In the genomic region with DNA sequence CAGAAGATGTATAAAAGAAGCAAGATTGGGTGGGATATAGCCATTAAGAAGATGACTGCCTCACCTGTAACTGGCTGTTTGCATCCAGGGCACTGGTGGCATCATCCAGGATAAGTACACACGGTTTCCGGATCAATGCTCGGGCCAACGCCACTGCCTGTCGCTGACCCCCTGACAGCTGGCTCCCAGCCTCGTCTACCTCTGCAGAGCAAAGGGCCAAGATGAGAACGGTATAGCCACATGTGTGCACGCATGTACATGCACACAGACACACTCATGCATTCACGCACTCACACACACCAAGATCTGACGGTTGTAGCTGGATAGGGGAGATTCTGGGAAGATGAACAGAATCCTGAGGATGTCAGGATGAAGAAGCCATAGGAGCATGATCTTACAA, we compare ENCODE assay signal across 19 cellular contexts. TPM values are rescaled to one million over a fixed set of nuclear protein-coding genes. Genes with fewer than 3 reads are reported as not detected.
A peak's percentile ranks its signal among the peaks of the same experiment; 100 is the strongest.
DNase-seq lines count a peak whose midpoint lies in the region; ATAC-seq, FAIRE-seq and TF ChIP-seq lines count a peak whose summit lies in the region.
"Had no signal": no experiment of that assay in that cellular context is flagged by ENCODE, and none has a peak within 500 bp of the region (broad histone marks: within the 10 kb centered on the region; RNA-seq: fewer than 3 reads in every experiment).

No MANE protein-coding gene starts in this region.

- H3K36me3 Mint-ChIP-seq in T-helper 1 cell treated with Interleukin-12 subunit alpha and Interleukin-12 subunit beta and Interleukin-4 antibody, amounts not matched to agents 30 μg/mL and 1 μg/mL, for 36 hours (ENCODE audit: low read depth), result peaks cover 92% of the 10 kb centered on the region
- peaks cover 97% of the 10 kb centered on the region for H3K36me3 Mint-ChIP-seq in CD8-positive, alpha-beta T cell
- peaks cover 100% of the 10 kb centered on the region for H3K36me3 Mint-ChIP-seq in activated T-helper 17 cell treated with anti-CD3 and anti-CD28 coated beads, Interleukin-2, amount 50 U/mL, for 72 hours (ENCODE audit: low read depth)
- H3K36me3 Mint-ChIP-seq in naive thymus-derived CD8-positive, alpha-beta T cell, result peaks cover 58 to 89% (median 85%) of the 10 kb centered on the region in 3 donors

- no peak for TF ChIP-seq CTCF in CD8-positive, alpha-beta T cell (IDR thresholded peaks at IDR 0.05)
- no peak for TF ChIP-seq CTCF in kidney (IDR thresholded peaks at IDR 0.05; ENCODE audit: borderline replicate concordance, extremely low read depth, insufficient read depth)

- H3K9me3 ChIP-seq in CD8-positive, alpha-beta T cell (ENCODE audit: low read length), result no peaks in the 10 kb centered on the region
- H3K9me3 ChIP-seq in kidney (ENCODE audit: control insufficient read depth in 1 of 2, low read length in 2 of 2), result no peaks in the 10 kb centered on the region
- H3K9me3 ChIP-seq: testis had no signal

- no peaks in the 10 kb centered on the region for H3K9me3 Mint-ChIP-seq in T-helper 1 cell treated with Interleukin-12 subunit alpha and Interleukin-12 subunit beta and Interleukin-4 antibody, amounts not matched to agents 30 μg/mL and 1 μg/mL, for 36 hours
- H3K9me3 Mint-ChIP-seq in CD8-positive, alpha-beta T cell, result no peaks in the 10 kb centered on the region
- H3K9me3 Mint-ChIP-seq in activated T-helper 17 cell treated with anti-CD3 and anti-CD28 coated beads, Interleukin-2, amount 50 U/mL, for 72 hours, result peaks cover 3% of the 10 kb centered on the region
- no peaks in the 10 kb centered on the region for H3K9me3 Mint-ChIP-seq in naive thymus-derived CD8-positive, alpha-beta T cell

- no peaks in the 10 kb centered on the region for H3K27me3 Mint-ChIP-seq in T-helper 1 cell treated with Interleukin-12 subunit alpha and Interleukin-12 subunit beta and Interleukin-4 antibody, amounts not matched to agents 30 μg/mL and 1 μg/mL, for 36 hours (ENCODE audit: low read depth)
- H3K27me3 Mint-ChIP-seq in CD8-positive, alpha-beta T cell (ENCODE audit: low read depth), result no peaks in the 10 kb centered on the region
- no peaks in the 10 kb centered on the region for H3K27me3 Mint-ChIP-seq in activated T-helper 17 cell treated with anti-CD3 and anti-CD28 coated beads, Interleukin-2, amount 50 U/mL, for 72 hours
- no peaks in the 10 kb centered on the region for H3K27me3 Mint-ChIP-seq in naive thymus-derived CD8-positive, alpha-beta T cell

- CTCF ChIA-PET in CD8-positive, alpha-beta T cell (lab: Charles Lee), result interaction anchor here (1.1 to 11.2 kb wide), 5 partner anchors 7 to 167 kb away, joined by 3 to 320 read pairs (median 26); partner anchors contain the start of genes PSMB9, TAP1 and TAP2

- H3K9ac ChIP-seq in kidney (ENCODE audit: low read length in 2 of 2), result no peak overlapping the region
- H3K9ac ChIP-seq: GM23248 had no signal

- peak overlapping the region; percentile 65 for H3K4me3 Mint-ChIP-seq in T-helper 1 cell treated with Interleukin-12 subunit alpha and Interleukin-12 subunit beta and Interleukin-4 antibody, amounts not matched to agents 30 μg/mL and 1 μg/mL, for 36 hours
- H3K4me3 Mint-ChIP-seq in CD8-positive, alpha-beta T cell, result peak overlapping the region; percentile 59
- H3K4me3 Mint-ChIP-seq in activated T-helper 17 cell treated with anti-CD3 and anti-CD28 coated beads, Interleukin-2, amount 50 U/mL, for 72 hours, result peak overlapping the region; percentile 95
- peak overlapping the region; percentile 76 to 100 (median 98) for H3K4me3 Mint-ChIP-seq in naive thymus-derived CD8-positive, alpha-beta T cell

- no peak for FAIRE-seq in kidney (lab: Jason Lieb, UNC)

- intact Hi-C loops in CD8-positive, alpha-beta T cell (cut with DNase I, micrococcal nuclease), result loop anchor here in 1 of 2 experiments (10.0 kb wide), 1 partner anchor 568 kb away; the partner anchor contains the start of genes CUTA and PHF1
- intact Hi-C loops in kidney (cut with DNase I), result no loop called here

- H3K36me3 ChIP-seq in CD8-positive, alpha-beta T cell (ENCODE audit: insufficient read depth, low read length), result peaks cover 64% of the 10 kb centered on the region
- H3K36me3 ChIP-seq in kidney (ENCODE audit: control insufficient read depth in 1 of 2, insufficient read depth in 2 of 2, low read length in 2 of 2), result peaks cover 30 to 32% of the 10 kb centered on the region in 2 donors

- H3K27me3 ChIP-seq in CD8-positive, alpha-beta T cell (ENCODE audit: insufficient read depth, low read length), result no peaks in the 10 kb centered on the region
- H3K27me3 ChIP-seq: testis had no signal

- ATAC-seq in CD8-positive, alpha-beta T cell, result no peak
- ATAC-seq in activated T-helper 17 cell treated with anti-CD3 and anti-CD28 coated beads, Interleukin-2, amount 50 U/mL, for 72 hours (replicated peaks), result no peak
- ATAC-seq in naive thymus-derived CD8-positive, alpha-beta T cell, result no peak
- ATAC-seq: PC-3 had no signal

- peak overlapping the region; percentile 72 for H3K27ac Mint-ChIP-seq in T-helper 1 cell treated with Interleukin-12 subunit alpha and Interleukin-12 subunit beta and Interleukin-4 antibody, amounts not matched to agents 30 μg/mL and 1 μg/mL, for 36 hours
- H3K27ac Mint-ChIP-seq in CD8-positive, alpha-beta T cell, result peak overlapping the region; percentile 99
- peak overlapping the region; percentile 100 for H3K27ac Mint-ChIP-seq in activated T-helper 17 cell treated with anti-CD3 and anti-CD28 coated beads, Interleukin-2, amount 50 U/mL, for 72 hours
- peak overlapping the region; percentile 60 to 100 (median 100) for H3K27ac Mint-ChIP-seq in naive thymus-derived CD8-positive, alpha-beta T cell
- H3K27ac Mint-ChIP-seq: progenitor cell of endocrine pancreas had no signal

- no peak overlapping the region for H3K27ac ChIP-seq in CD8-positive, alpha-beta T cell (ENCODE audit: low read depth, low read length)
- H3K27ac ChIP-seq in kidney (ENCODE audit: low read depth in 2 of 2, low read length in 2 of 2), result no peak overlapping the region
- H3K27ac ChIP-seq: 22Rv1, GM23248, testis had no signal

- H3K4me1 Mint-ChIP-seq in T-helper 1 cell treated with Interleukin-12 subunit alpha and Interleukin-12 subunit beta and Interleukin-4 antibody, amounts not matched to agents 30 μg/mL and 1 μg/mL, for 36 hours (ENCODE audit: low read depth), result peaks cover 83% of the 10 kb centered on the region
- H3K4me1 Mint-ChIP-seq in CD8-positive, alpha-beta T cell (ENCODE audit: low read depth), result peaks cover 81% of the 10 kb centered on the region
- H3K4me1 Mint-ChIP-seq in activated T-helper 17 cell treated with anti-CD3 and anti-CD28 coated beads, Interleukin-2, amount 50 U/mL, for 72 hours, result peaks cover 46% of the 10 kb centered on the region
- peaks cover 55 to 88% (median 79%) of the 10 kb centered on the region in 4 donors for H3K4me1 Mint-ChIP-seq in naive thymus-derived CD8-positive, alpha-beta T cell

- no peak for DNase-seq in T-helper 1 cell
- no peak for DNase-seq in CD8-positive, alpha-beta T cell
- no peak for DNase-seq in naive thymus-derived CD8-positive, alpha-beta T cell
- no peak for DNase-seq in KG1 (lab: John Stamatoyannopoulos, UW)
- no peak for DNase-seq in stimulated activated CD4-positive, alpha-beta T cell treated with anti-CD3 and anti-CD28 coated beads, Interleukin-2, amount 100 ng/mL, for 48 hours
- no peak for DNase-seq in kidney
- DNase-seq: activated effector memory CD4-positive, alpha-beta T cell treated with Interleukin-2 at 50 U/mL for 16 hours; GM23248; NCI-H1436 treated with DMSO at 0.1 percent for 48 hours; NCI-H774; PC-3; stimulated activated CD4-positive, alpha-beta T cell treated with anti-CD3 and anti-CD28 coated beads, Interleukin-4, amount 100 ng/mL, for 24 hours; T-helper 9 cell; testis had no signal

- H3K4me1 ChIP-seq in CD8-positive, alpha-beta T cell (ENCODE audit: insufficient read depth, low read length), result peaks cover 76% of the 10 kb centered on the region
- peaks cover 0 to 15% of the 10 kb centered on the region in 2 donors for H3K4me1 ChIP-seq in kidney (ENCODE audit: control insufficient read depth in 1 of 2, insufficient read depth in 1 of 2, low read depth in 1 of 2, low read length in 2 of 2)

- POLR2A ChIA-PET in CD8-positive, alpha-beta T cell (lab: Charles Lee), result interaction anchor here (3.4 kb wide), 2 partner anchors 21 to 126 kb away, joined by 46 to 124 read pairs; no protein-coding TSS in a partner anchor
- POLR2A ChIA-PET in naive thymus-derived CD8-positive, alpha-beta T cell (lab: Charles Lee), result interaction anchor here (2.0 to 10.6 kb wide), 4 partner anchors 9 to 125 kb away, joined by 5 to 743 read pairs (median 250); partner anchors contain the start of genes BRD2, PSMB9 and TAP1

- peak overlapping the region; percentile 99 for H3K4me3 ChIP-seq in CD8-positive, alpha-beta T cell (ENCODE audit: low read depth, low read length)
- no peak overlapping the region for H3K4me3 ChIP-seq in kidney (ENCODE audit: low read length in 2 of 2)
- H3K4me3 ChIP-seq: GM23248, testis had no signal

RNA-seq across cellular contexts. Expression of gene PSMB8, which starts 3.2 kb away (rescaled TPM):
- 100 to 1,000 TPM; 108 to 117 TPM for total RNA-seq in CD8-positive, alpha-beta T cell
- total RNA-seq in activated T-helper 17 cell treated with anti-CD3 and anti-CD28 coated beads, Interleukin-2, amount 50 U/mL, for 72 hours, result 100 to 1,000 TPM; 286 to 344 TPM
- total RNA-seq in naive thymus-derived CD8-positive, alpha-beta T cell, result 100 to 1,000 TPM; 133 to 138 TPM
- 100 to 1,000 TPM; 350 to 386 (median 386) TPM for polyA plus RNA-seq in naive thymus-derived CD8-positive, alpha-beta T cell
- 79.6 TPM for total RNA-seq in kidney
- 90.6 TPM for polyA plus RNA-seq in kidney (ENCODE audit: insufficient read depth, low read depth, low replicate concordance)

RNA-seq across cellular contexts. Expression of gene TAP1, which starts 6.5 kb away (rescaled TPM):
- total RNA-seq in CD8-positive, alpha-beta T cell, result 10 to 100 TPM; 98.0 to 98.1 TPM
- total RNA-seq in activated T-helper 17 cell treated with anti-CD3 and anti-CD28 coated beads, Interleukin-2, amount 50 U/mL, for 72 hours, result 100 to 1,000 TPM; 302 to 387 TPM
- total RNA-seq in naive thymus-derived CD8-positive, alpha-beta T cell, result 100 to 1,000 TPM; 113 TPM
- 100 to 1,000 TPM; 197 to 283 (median 230) TPM for polyA plus RNA-seq in naive thymus-derived CD8-positive, alpha-beta T cell
- 45.4 TPM for total RNA-seq in kidney
- 32.1 TPM for polyA plus RNA-seq in kidney (ENCODE audit: insufficient read depth, low read depth, low replicate concordance)

RNA-seq across cellular contexts. Expression of gene PSMB9, which starts 7.0 kb away (rescaled TPM):
- 10 to 100 TPM; 32.9 to 34.7 TPM for total RNA-seq in CD8-positive, alpha-beta T cell
- 100 to 1,000 TPM; 203 to 215 TPM for total RNA-seq in activated T-helper 17 cell treated with anti-CD3 and anti-CD28 coated beads, Interleukin-2, amount 50 U/mL, for 72 hours
- total RNA-seq in naive thymus-derived CD8-positive, alpha-beta T cell, result 100 to 1,000 TPM; 102 to 104 TPM
- polyA plus RNA-seq in naive thymus-derived CD8-positive, alpha-beta T cell, result 100 to 1,000 TPM; 402 to 432 (median 424) TPM
- 56.6 TPM for total RNA-seq in kidney
- polyA plus RNA-seq in kidney (ENCODE audit: insufficient read depth, low read depth, low replicate concordance), result 52.8 TPM
- total RNA-seq: progenitor cell of endocrine pancreas had no signal

RNA-seq across cellular contexts. Expression of gene TAP2, which starts 8.5 kb away (rescaled TPM):
- 10 to 100 TPM; 88.9 to 91.0 TPM for total RNA-seq in CD8-positive, alpha-beta T cell
- 100 to 1,000 TPM in 1 of 2 donors, 10 to 100 TPM in 1; 94.0 to 169 TPM for total RNA-seq in activated T-helper 17 cell treated with anti-CD3 and anti-CD28 coated beads, Interleukin-2, amount 50 U/mL, for 72 hours
- total RNA-seq in naive thymus-derived CD8-positive, alpha-beta T cell, result 100 to 1,000 TPM in 1 of 2 experiments, 10 to 100 TPM in 1; 96.2 to 117 TPM
- 10 to 100 TPM; 24.2 to 36.6 (median 25.3) TPM for polyA plus RNA-seq in naive thymus-derived CD8-positive, alpha-beta T cell
- total RNA-seq in kidney, result 37.6 TPM
- 25.4 TPM for polyA plus RNA-seq in kidney (ENCODE audit: insufficient read depth, low read depth, low replicate concordance)

RNA-seq across cellular contexts. Expression of gene HLA-DOB, which starts 30.2 kb away (rescaled TPM):
- total RNA-seq in CD8-positive, alpha-beta T cell, result 10 to 100 TPM; 12.8 to 13.4 TPM
- total RNA-seq in activated T-helper 17 cell treated with anti-CD3 and anti-CD28 coated beads, Interleukin-2, amount 50 U/mL, for 72 hours, result 1 to 10 TPM; 2.8 to 4.2 TPM
- total RNA-seq in naive thymus-derived CD8-positive, alpha-beta T cell, result 1 to 10 TPM; 3.9 to 5.6 TPM
- under 1 TPM in 2 of 3 donors, not detected in 1; 0.43 to 0.75 TPM for polyA plus RNA-seq in naive thymus-derived CD8-positive, alpha-beta T cell
- total RNA-seq in kidney, result 6.1 TPM
- polyA plus RNA-seq in kidney (ENCODE audit: insufficient read depth, low read depth, low replicate concordance), result 1.9 TPM
- total RNA-seq: GM23248, lung microvascular endothelial cell, progenitor cell of endocrine pancreas had no signal
- polyA plus RNA-seq: GM23248 had no signal
